Comparison of ENCODE assay signal across 17 cellular contexts in the genomic region with DNA sequence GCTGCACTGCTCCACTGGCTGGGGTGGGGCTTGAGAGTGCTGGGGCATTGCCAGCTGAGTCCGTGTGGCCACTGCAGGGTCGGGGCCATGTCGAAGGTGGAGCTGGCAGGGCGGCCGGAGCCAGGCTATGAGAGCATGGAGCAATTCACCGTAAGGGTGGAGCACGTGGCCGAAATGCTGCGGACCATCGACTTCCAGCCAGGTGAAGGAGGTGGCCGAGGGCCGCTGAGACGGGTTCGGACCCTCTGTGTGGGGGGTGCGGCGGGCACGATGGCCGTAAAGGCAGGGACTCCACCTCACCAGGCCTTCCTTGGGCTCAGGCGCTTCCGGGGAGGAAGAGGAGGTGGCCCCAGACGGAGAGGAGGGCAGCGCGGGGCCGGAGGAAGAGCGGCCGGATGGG. TPM values are rescaled to one million over a fixed set of nuclear protein-coding genes. Genes with fewer than 3 reads are reported as not detected.
A peak's percentile ranks its signal among the peaks of the same experiment; 100 is the strongest.
DNase-seq lines count a peak whose midpoint lies in the region; ATAC-seq and TF ChIP-seq lines count a peak whose summit lies in the region.
"Had no signal": no experiment of that assay in that cellular context is flagged by ENCODE, and none has a peak within 500 bp of the region (broad histone marks: within the 10 kb centered on the region; RNA-seq: fewer than 3 reads in every experiment).

No MANE protein-coding gene starts in this region.

- H3K27ac ChIP-seq in upper lobe of right lung: no peak overlapping the region
- H3K27ac ChIP-seq: ascending aorta, SJSA1 had no signal

- peaks cover 4% of the 10 kb centered on the region for H3K27me3 Mint-ChIP-seq in activated naive CD8-positive, alpha-beta T cell
- peaks cover 15% of the 10 kb centered on the region for H3K27me3 Mint-ChIP-seq in activated naive CD8-positive, alpha-beta T cell treated with anti-CD3 and anti-CD28 coated beads, Interleukin-2, amount 50 U/mL, for 24 hours
- peaks cover 29% of the 10 kb centered on the region for H3K27me3 Mint-ChIP-seq in central memory CD8-positive, alpha-beta T cell
- peaks cover 8 to 32% (median 13%) of the 10 kb centered on the region in 5 donors for H3K27me3 Mint-ChIP-seq in naive thymus-derived CD8-positive, alpha-beta T cell

- H3K4me1 Mint-ChIP-seq in activated naive CD8-positive, alpha-beta T cell (ENCODE audit: low read depth): peaks cover 9% of the 10 kb centered on the region
- H3K4me1 Mint-ChIP-seq in activated naive CD8-positive, alpha-beta T cell treated with anti-CD3 and anti-CD28 coated beads, Interleukin-2, amount 50 U/mL, for 24 hours: peaks cover 12% of the 10 kb centered on the region
- H3K4me1 Mint-ChIP-seq in central memory CD8-positive, alpha-beta T cell: no peaks in the 10 kb centered on the region
- H3K4me1 Mint-ChIP-seq in naive thymus-derived CD8-positive, alpha-beta T cell: peaks cover 0 to 19% (median 11%) of the 10 kb centered on the region in 4 donors

- H3K4me3 Mint-ChIP-seq in activated naive CD8-positive, alpha-beta T cell: peak overlapping the region; percentile 47
- no peak overlapping the region for H3K4me3 Mint-ChIP-seq in activated naive CD8-positive, alpha-beta T cell treated with anti-CD3 and anti-CD28 coated beads, Interleukin-2, amount 50 U/mL, for 24 hours
- peak overlapping the region; percentile 53 for H3K4me3 Mint-ChIP-seq in central memory CD8-positive, alpha-beta T cell
- peak overlapping the region; percentile 28 to 79 (median 59) for H3K4me3 Mint-ChIP-seq in naive thymus-derived CD8-positive, alpha-beta T cell
- H3K4me3 Mint-ChIP-seq: type B pancreatic cell had no signal

- TF ChIP-seq CTCF in upper lobe of right lung (IDR thresholded peaks at IDR 0.05): no peak

- intact Hi-C loops in upper lobe of right lung (cut with DNase I): no loop called here

- H3K4me3 ChIP-seq in upper lobe of right lung: peak overlapping the region; percentile 8
- H3K4me3 ChIP-seq: ascending aorta, SJSA1 had no signal

- ATAC-seq in activated naive CD8-positive, alpha-beta T cell treated with anti-CD3 and anti-CD28 coated beads, Interleukin-2, amount 50 U/mL, for 24 hours: no peak
- ATAC-seq in central memory CD8-positive, alpha-beta T cell (replicated peaks; ENCODE audit: extremely low read depth, poor library complexity, severe bottlenecking): no peak
- peak; percentile 8 to 30 for ATAC-seq in naive thymus-derived CD8-positive, alpha-beta T cell
- no peak for ATAC-seq in upper lobe of right lung
- ATAC-seq in GM21723 (IDR thresholded peaks at IDR 0.05; ENCODE audit: unreplicated experiment): no peak
- no peak for ATAC-seq in HG02763 (IDR thresholded peaks at IDR 0.05; ENCODE audit: unreplicated experiment)

- H3K36me3 Mint-ChIP-seq in activated naive CD8-positive, alpha-beta T cell: peaks cover 7% of the 10 kb centered on the region
- H3K36me3 Mint-ChIP-seq in activated naive CD8-positive, alpha-beta T cell treated with anti-CD3 and anti-CD28 coated beads, Interleukin-2, amount 50 U/mL, for 24 hours (ENCODE audit: low read depth): peaks cover 8% of the 10 kb centered on the region
- peaks cover 4% of the 10 kb centered on the region for H3K36me3 Mint-ChIP-seq in central memory CD8-positive, alpha-beta T cell (ENCODE audit: insufficient read depth)
- peaks cover 6 to 16% (median 10%) of the 10 kb centered on the region in 3 donors for H3K36me3 Mint-ChIP-seq in naive thymus-derived CD8-positive, alpha-beta T cell

- H3K27me3 ChIP-seq in upper lobe of right lung: peaks cover 37% of the 10 kb centered on the region

- no peak overlapping the region for H3K27ac Mint-ChIP-seq in activated naive CD8-positive, alpha-beta T cell
- no peak overlapping the region for H3K27ac Mint-ChIP-seq in activated naive CD8-positive, alpha-beta T cell treated with anti-CD3 and anti-CD28 coated beads, Interleukin-2, amount 50 U/mL, for 24 hours
- no peak overlapping the region for H3K27ac Mint-ChIP-seq in central memory CD8-positive, alpha-beta T cell (ENCODE audit: low read depth)
- no peak overlapping the region for H3K27ac Mint-ChIP-seq in naive thymus-derived CD8-positive, alpha-beta T cell
- H3K27ac Mint-ChIP-seq: progenitor cell of endocrine pancreas, type B pancreatic cell had no signal

- no peak for DNase-seq in activated naive CD8-positive, alpha-beta T cell treated with anti-CD3 and anti-CD28 coated beads, Interleukin-2, amount 50 U/mL, for 24 hours
- DNase-seq in central memory CD8-positive, alpha-beta T cell (ENCODE audit: low spot score in 2 of 2): no peak
- no peak for DNase-seq in naive thymus-derived CD8-positive, alpha-beta T cell
- DNase-seq in upper lobe of right lung (no peak), NCI-H748 treated with DMSO at 0.1 percent for 48 hours (lab: John Stamatoyannopoulos, UW) (no peak)
- DNase-seq: dermis blood vessel endothelial cell, mesenchymal stem cell, MV-4-11 had no signal

- H3K9me3 ChIP-seq in upper lobe of right lung: no peaks in the 10 kb centered on the region
- H3K9me3 ChIP-seq: ascending aorta, SJSA1 had no signal

- POLR2A ChIA-PET in naive thymus-derived CD8-positive, alpha-beta T cell (lab: Charles Lee): interaction anchor here (1.3 kb wide), 1 partner anchor 16 kb away, joined by 4 read pairs; a partner anchor contains a TSS

- H3K36me3 ChIP-seq in upper lobe of right lung: peaks cover 5% of the 10 kb centered on the region

- H3K4me1 ChIP-seq in upper lobe of right lung: peaks cover 20% of the 10 kb centered on the region
- H3K4me1 ChIP-seq: SJSA1 had no signal

- H3K9me3 Mint-ChIP-seq in activated naive CD8-positive, alpha-beta T cell (ENCODE audit: low read depth): no peaks in the 10 kb centered on the region
- H3K9me3 Mint-ChIP-seq in activated naive CD8-positive, alpha-beta T cell treated with anti-CD3 and anti-CD28 coated beads, Interleukin-2, amount 50 U/mL, for 24 hours: no peaks in the 10 kb centered on the region
- no peaks in the 10 kb centered on the region for H3K9me3 Mint-ChIP-seq in central memory CD8-positive, alpha-beta T cell
- no peaks in the 10 kb centered on the region for H3K9me3 Mint-ChIP-seq in naive thymus-derived CD8-positive, alpha-beta T cell
- H3K9me3 Mint-ChIP-seq: type B pancreatic cell had no signal

RNA-seq across cellular contexts. Expression of a gene that starts 2.1 kb away (rescaled TPM):
- total RNA-seq in naive thymus-derived CD8-positive, alpha-beta T cell: 1 to 10 TPM; 5.9 to 6.9 TPM
- polyA plus RNA-seq in naive thymus-derived CD8-positive, alpha-beta T cell: 1 to 10 TPM in 2 of 3 donors, under 1 TPM in 1; 0.54 to 1.3 (median 1.2) TPM
- total RNA-seq in upper lobe of right lung: 2.8 TPM
- total RNA-seq: ascending aorta had no signal

RNA-seq across cellular contexts. Expression of a gene that starts 16.8 kb away (rescaled TPM):
- total RNA-seq in naive thymus-derived CD8-positive, alpha-beta T cell: 100 to 1,000 TPM; 109 to 111 TPM
- 100 to 1,000 TPM; 110 to 135 (median 124) TPM for polyA plus RNA-seq in naive thymus-derived CD8-positive, alpha-beta T cell
- 80.4 TPM for total RNA-seq in upper lobe of right lung

RNA-seq across cellular contexts. Expression of a gene that starts 23.9 kb away (rescaled TPM):
- total RNA-seq in naive thymus-derived CD8-positive, alpha-beta T cell: under 1 TPM in 1 of 2 experiments, not detected in 1; 0.19 TPM
- not detected for polyA plus RNA-seq in naive thymus-derived CD8-positive, alpha-beta T cell
- total RNA-seq in upper lobe of right lung: not detected
- total RNA-seq: ascending aorta, Daoy, progenitor cell of endocrine pancreas, SJSA1 had no signal

RNA-seq across cellular contexts. Expression of a gene that starts 30.9 kb away (rescaled TPM):
- total RNA-seq in naive thymus-derived CD8-positive, alpha-beta T cell: not detected
- not detected for polyA plus RNA-seq in naive thymus-derived CD8-positive, alpha-beta T cell
- total RNA-seq in upper lobe of right lung: not detected
- total RNA-seq: ascending aorta, Daoy, HT-29, progenitor cell of endocrine pancreas, SJSA1 had no signal

RNA-seq across cellular contexts. Expression of a gene that starts 43.3 kb away (rescaled TPM):
- total RNA-seq in naive thymus-derived CD8-positive, alpha-beta T cell: not detected
- polyA plus RNA-seq in naive thymus-derived CD8-positive, alpha-beta T cell: under 1 TPM in 1 of 3 donors, not detected in 2; 0.13 TPM
- total RNA-seq in upper lobe of right lung: 0.58 TPM
- total RNA-seq: HT-29, progenitor cell of endocrine pancreas, SJSA1 had no signal

Comparison
In these comparisons a context has a peak if more than half of its experiments do, and no peak if none do; other contexts are left out.
1. ATAC-seq: peak in naive thymus-derived CD8-positive, alpha-beta T cell (2 of 2); none in activated naive CD8-positive, alpha-beta T cell treated with anti-CD3 and anti-CD28 coated beads, Interleukin-2, amount 50 U/mL, for 24 hours (single experiment), central memory CD8-positive, alpha-beta T cell (single experiment), upper lobe of right lung (single experiment), GM21723 (single experiment) and HG02763 (single experiment).